1 cellular context compared by ENCODE assay signal in genomic region chr11:62650283-62650682, GRCh38.
A peak's percentile ranks its signal among the peaks of the same experiment; 100 is the strongest.
TF ChIP-seq lines count a peak whose summit lies in the region.

No MANE protein-coding gene starts in this region.

TF ChIP-seq in K562, 482 proteins besides CTCF, POLR2A, EP300 and RAD21:
- peak; percentile 39; the same call in 1 of the 2 replicates for TF ChIP-seq ZBTB33 (CRISPR knock-in tag; IDR thresholded peaks at IDR 0.05)
